In genomic region chr6:142172758-142173157, GRCh38 we compare ENCODE assay signal across 30 cellular contexts. TPM values are rescaled to one million over a fixed set of nuclear protein-coding genes. Genes with fewer than 3 reads are reported as not detected.
"Had no signal": no experiment of that assay in that cellular context is flagged by ENCODE, and none has a peak within 500 bp of the region (broad histone marks: within the 10 kb centered on the region; RNA-seq: fewer than 3 reads in every experiment).

No MANE protein-coding gene starts in this region.

- H3K79me2 ChIP-seq: parathyroid adenoma had no signal

- H3K9ac ChIP-seq: parathyroid adenoma had no signal

- H3K9me3 ChIP-seq: psoas muscle, sigmoid colon, thoracic aorta, transverse colon had no signal

- H3K27me3 ChIP-seq: heart left ventricle, sigmoid colon, stomach, transverse colon had no signal

- H3K27ac ChIP-seq: coronary artery, heart left ventricle, parathyroid adenoma, psoas muscle, sigmoid colon, skin epidermis, stomach, thoracic aorta, transverse colon had no signal

- ATAC-seq: heart left ventricle; naive thymus-derived CD4-positive, alpha-beta T cell; psoas muscle had no signal

- H3K4me3 Mint-ChIP-seq: endodermal cell; naive thymus-derived CD4-positive, alpha-beta T cell; nephron progenitor cell had no signal

- H2AFZ ChIP-seq: parathyroid adenoma had no signal

- H3K4me1 ChIP-seq: heart left ventricle, parathyroid adenoma, psoas muscle, sigmoid colon, stomach had no signal

- DNase-seq: effector CD4-positive, alpha-beta T cell; endodermal cell; heart left ventricle; hippocampal formation; kidney glomerular epithelial cell; mammary epithelial cell; naive thymus-derived CD4-positive, alpha-beta T cell; nephron progenitor cell; psoas muscle; sigmoid colon; stimulated activated CD4-positive, alpha-beta T cell treated with anti-CD3 and anti-CD28 coated beads, Interleukin-2, amount 100 ng/mL, for 24 hours; stimulated activated CD4-positive, alpha-beta T cell treated with anti-CD3 and anti-CD28 coated beads, Interleukin-4, amount 100 ng/mL, for 4 hours; stimulated activated naive CD4-positive, alpha-beta T cell; stomach; substantia nigra; transverse colon had no signal

- H3K27ac Mint-ChIP-seq: endodermal cell, nephron progenitor cell had no signal

- H3K27me3 Mint-ChIP-seq: naive thymus-derived CD4-positive, alpha-beta T cell had no signal

- H3K4me1 Mint-ChIP-seq: endodermal cell, nephron progenitor cell had no signal

- H3K9me3 Mint-ChIP-seq: endodermal cell had no signal

RNA-seq across cellular contexts. Expression of gene NMBR, which starts 25.8 kb away (rescaled TPM):
- total RNA-seq: dermis microvascular lymphatic vessel endothelial cell; endothelial cell of umbilical vein; glomerular endothelial cell; lower leg skin; mammary epithelial cell; mesenteric fat pad; mononuclear cell; naive thymus-derived CD4-positive, alpha-beta T cell; omental fat pad; psoas muscle; sigmoid colon; transverse colon; ureter had no signal
- polyA plus RNA-seq: endothelial cell of umbilical vein; esophagus; heart left ventricle; naive thymus-derived CD4-positive, alpha-beta T cell; psoas muscle; sigmoid colon; stomach had no signal

RNA-seq across cellular contexts. Expression of gene GJE1, which starts 40.0 kb away (rescaled TPM):
- total RNA-seq: dermis microvascular lymphatic vessel endothelial cell; endodermal cell; endothelial cell of umbilical vein; frontal cortex; glomerular endothelial cell; heart left ventricle; lower leg skin; mammary epithelial cell; mesenteric fat pad; mononuclear cell; naive thymus-derived CD4-positive, alpha-beta T cell; omental fat pad; psoas muscle; sigmoid colon; stomach; thoracic aorta; transverse colon; ureter had no signal
- polyA plus RNA-seq: endothelial cell of umbilical vein; esophagus; heart left ventricle; mammary epithelial cell; naive thymus-derived CD4-positive, alpha-beta T cell; psoas muscle; sigmoid colon; stomach had no signal
